Comparison of ENCODE assay signal across 8 cellular contexts in the genomic region with DNA sequence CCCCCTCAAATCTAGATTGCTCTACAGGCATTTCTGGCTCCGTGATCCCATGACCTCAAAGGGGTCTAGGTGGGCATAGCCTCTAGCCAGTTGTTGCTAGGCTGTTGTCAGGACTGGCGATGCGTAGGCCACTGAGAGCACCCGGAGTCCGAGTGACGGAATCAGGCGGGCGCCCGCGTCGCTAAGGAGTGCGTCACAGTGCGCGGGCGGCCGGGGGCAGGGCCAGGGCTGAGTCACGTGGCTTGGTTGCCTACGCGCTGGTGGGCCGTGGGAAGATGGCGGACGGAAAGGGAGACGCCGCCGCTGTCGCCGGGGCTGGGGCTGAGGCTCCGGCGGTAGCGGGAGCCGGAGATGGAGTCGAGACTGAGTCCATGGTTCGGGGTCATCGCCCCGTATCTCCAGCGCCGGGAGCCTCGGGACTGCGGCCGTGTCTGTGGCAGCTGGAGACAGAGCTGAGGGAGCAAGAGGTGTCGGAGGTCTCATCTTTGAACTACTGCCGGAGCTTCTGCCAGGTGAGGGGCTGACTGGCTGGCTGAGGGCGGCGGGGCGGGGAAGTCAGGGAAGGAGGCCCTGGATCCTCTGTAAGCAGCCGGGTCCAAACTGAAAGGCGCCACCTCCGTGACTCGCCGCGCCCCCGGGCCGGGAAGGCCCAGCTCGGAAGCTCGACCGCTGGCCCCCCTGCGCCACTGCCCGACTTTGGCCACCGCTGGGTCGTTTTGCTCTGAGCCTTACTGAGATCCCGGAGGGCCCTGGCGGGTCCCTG. TPM values are rescaled to one million over a fixed set of nuclear protein-coding genes. Genes with fewer than 3 reads are reported as not detected.
DNase-seq lines count a peak whose midpoint lies in the region; ATAC-seq and TF ChIP-seq lines count a peak whose summit lies in the region.

A gene with protein sequence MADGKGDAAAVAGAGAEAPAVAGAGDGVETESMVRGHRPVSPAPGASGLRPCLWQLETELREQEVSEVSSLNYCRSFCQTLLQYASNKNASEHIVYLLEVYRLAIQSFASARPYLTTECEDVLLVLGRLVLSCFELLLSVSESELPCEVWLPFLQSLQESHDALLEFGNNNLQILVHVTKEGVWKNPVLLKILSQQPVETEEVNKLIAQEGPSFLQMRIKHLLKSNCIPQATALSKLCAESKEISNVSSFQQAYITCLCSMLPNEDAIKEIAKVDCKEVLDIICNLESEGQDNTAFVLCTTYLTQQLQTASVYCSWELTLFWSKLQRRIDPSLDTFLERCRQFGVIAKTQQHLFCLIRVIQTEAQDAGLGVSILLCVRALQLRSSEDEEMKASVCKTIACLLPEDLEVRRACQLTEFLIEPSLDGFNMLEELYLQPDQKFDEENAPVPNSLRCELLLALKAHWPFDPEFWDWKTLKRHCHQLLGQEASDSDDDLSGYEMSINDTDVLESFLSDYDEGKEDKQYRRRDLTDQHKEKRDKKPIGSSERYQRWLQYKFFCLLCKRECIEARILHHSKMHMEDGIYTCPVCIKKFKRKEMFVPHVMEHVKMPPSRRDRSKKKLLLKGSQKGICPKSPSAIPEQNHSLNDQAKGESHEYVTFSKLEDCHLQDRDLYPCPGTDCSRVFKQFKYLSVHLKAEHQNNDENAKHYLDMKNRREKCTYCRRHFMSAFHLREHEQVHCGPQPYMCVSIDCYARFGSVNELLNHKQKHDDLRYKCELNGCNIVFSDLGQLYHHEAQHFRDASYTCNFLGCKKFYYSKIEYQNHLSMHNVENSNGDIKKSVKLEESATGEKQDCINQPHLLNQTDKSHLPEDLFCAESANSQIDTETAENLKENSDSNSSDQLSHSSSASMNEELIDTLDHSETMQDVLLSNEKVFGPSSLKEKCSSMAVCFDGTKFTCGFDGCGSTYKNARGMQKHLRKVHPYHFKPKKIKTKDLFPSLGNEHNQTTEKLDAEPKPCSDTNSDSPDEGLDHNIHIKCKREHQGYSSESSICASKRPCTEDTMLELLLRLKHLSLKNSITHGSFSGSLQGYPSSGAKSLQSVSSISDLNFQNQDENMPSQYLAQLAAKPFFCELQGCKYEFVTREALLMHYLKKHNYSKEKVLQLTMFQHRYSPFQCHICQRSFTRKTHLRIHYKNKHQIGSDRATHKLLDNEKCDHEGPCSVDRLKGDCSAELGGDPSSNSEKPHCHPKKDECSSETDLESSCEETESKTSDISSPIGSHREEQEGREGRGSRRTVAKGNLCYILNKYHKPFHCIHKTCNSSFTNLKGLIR (N-terminal part only) (plus strand): TSS at position 263 of the 763 bp plus-strand sequence. CDS start 13 bp downstream, at position 276.

- H3K27ac ChIP-seq in cardiac muscle cell: peak within 1 kb of the TSS; percentile 99
- H3K27ac ChIP-seq in parathyroid adenoma: peak within 1 kb of the TSS; percentile 81
- H3K27ac ChIP-seq in tibial artery: peak within 1 kb of the TSS; percentile 98 to 99

- peak within 1 kb of the TSS; percentile 82 for H2AFZ ChIP-seq in parathyroid adenoma

- H3K27me3 ChIP-seq in cardiac muscle cell: peaks cover 17% of the 10 kb centered on the region
- H3K27me3 ChIP-seq in parathyroid adenoma (ENCODE audit: control insufficient read depth, insufficient read depth, low read length): no peaks in the 10 kb centered on the region
- no peaks in the 10 kb centered on the region for H3K27me3 ChIP-seq in tibial artery

- H3K79me2 ChIP-seq in parathyroid adenoma: peaks cover 23% of the 10 kb centered on the region

- no peak for TF ChIP-seq CTCF in GM12864 (IDR thresholded peaks at IDR 0.05; ENCODE audit: low read depth, low read length, missing control alignments)
- no peak for TF ChIP-seq CTCF in cardiac muscle cell (IDR thresholded peaks at IDR 0.05; ENCODE audit: low read depth, low read length)
- TF ChIP-seq CTCF in parathyroid adenoma (IDR thresholded peaks at IDR 0.05): no peak
- peak in 1 of 2 experiments; percentile 4 for TF ChIP-seq CTCF in tibial artery (IDR thresholded peaks at IDR 0.05)

- ATAC-seq in HG02763 (IDR thresholded peaks at IDR 0.05; ENCODE audit: unreplicated experiment): peak; percentile 95

- H3K9me3 ChIP-seq in cardiac muscle cell (ENCODE audit: low read depth): no peaks in the 10 kb centered on the region
- no peaks in the 10 kb centered on the region for H3K9me3 ChIP-seq in parathyroid adenoma (ENCODE audit: control insufficient read depth, low read length)
- H3K9me3 ChIP-seq in tibial artery: no peaks in the 10 kb centered on the region

- DNase-seq in GM12864 (ENCODE audit: low read depth) (peak; percentile 70), NCI-H1436 (lab: John Stamatoyannopoulos, UW) (peak; percentile 89), SW480 (ENCODE audit: low spot score) (peak; percentile 90), cardiac muscle cell (ENCODE audit: low read depth in 1 of 2, low spot score in 1 of 2) (peak; percentile 97), tibial artery (peak; percentile 94 to 97)
- peak; percentile 88 for DNase-seq in activated naive CD8-positive, alpha-beta T cell treated with anti-CD3 and anti-CD28 coated beads, Interleukin-2, amount 50 U/mL, for 16 hours (ENCODE audit: low read depth, low spot score)

- H3K9ac ChIP-seq in parathyroid adenoma: peak within 1 kb of the TSS; percentile 88

- H3K4me3 ChIP-seq in GM12864 (ENCODE audit: low read depth, low read length) (peak within 1 kb of the TSS; percentile 76), cardiac muscle cell (peak within 1 kb of the TSS; percentile 81), parathyroid adenoma (ENCODE audit: low read depth, low read length) (peak within 1 kb of the TSS; percentile 98), tibial artery (peak within 1 kb of the TSS; percentile 88 to 96)

- intact Hi-C loops in tibial artery (cut with DNase I; ENCODE audit: low total_unique reads): loop anchor here (10.0 kb wide), 1 partner anchor 93 kb away; the partner anchor contains the start of gene ZMPSTE24

- H3K36me3 ChIP-seq in cardiac muscle cell (no peaks in the 10 kb centered on the region), parathyroid adenoma (ENCODE audit: control insufficient read depth, insufficient read depth, low read length) (no peaks in the 10 kb centered on the region), tibial artery (no peaks in the 10 kb centered on the region)

- H3K4me1 ChIP-seq in cardiac muscle cell (ENCODE audit: low read depth) (peaks cover 28% of the 10 kb centered on the region), parathyroid adenoma (no peaks in the 10 kb centered on the region), tibial artery (peaks cover 0 to 38% (median 22%) of the 10 kb centered on the region in 4 donors)

- H3K4me2 ChIP-seq in parathyroid adenoma (ENCODE audit: low read length): peak within 1 kb of the TSS; percentile 100

RNA-seq across cellular contexts. Expression of the gene that starts here (rescaled TPM):
- 19.0 and 27.5 TPM in 2 replicates for total RNA-seq in cardiac muscle cell
- 6.7 and 13.6 TPM in 2 replicates for polyA plus RNA-seq in cardiac muscle cell

Comparison
In these comparisons a context has a peak if more than half of its experiments do, and no peak if none do; other contexts are left out.
1. Peak in every context shown above with its lines: DNase-seq, ATAC-seq, H3K4me3 ChIP-seq and H3K27ac ChIP-seq.